10 cellular contexts compared by ENCODE assay signal in genomic region chr1:206816390-206817287, GRCh38. TPM values are rescaled to one million over a fixed set of nuclear protein-coding genes. Genes with fewer than 3 reads are reported as not detected.
A peak's percentile ranks its signal among the peaks of the same experiment; 100 is the strongest.
DNase-seq lines count a peak whose midpoint lies in the region; ATAC-seq, FAIRE-seq and TF ChIP-seq lines count a peak whose summit lies in the region.
"Had no signal": no experiment of that assay in that cellular context is flagged by ENCODE, and none has a peak within 500 bp of the region (broad histone marks: within the 10 kb centered on the region; RNA-seq: fewer than 3 reads in every experiment).

No MANE protein-coding gene starts in this region.

- peak overlapping the region; percentile 81 for H2AFZ ChIP-seq in Loucy (ENCODE audit: low read length)

- no peaks in the 10 kb centered on the region for H3K36me3 Mint-ChIP-seq in progenitor cell of endocrine pancreas (ENCODE audit: insufficient read depth)

- peaks cover 6% of the 10 kb centered on the region for H3K9me3 Mint-ChIP-seq in progenitor cell of endocrine pancreas (ENCODE audit: low read depth)

- H3K9me3 ChIP-seq in Loucy (ENCODE audit: insufficient read depth, low read depth, low read length) (peaks cover 9% of the 10 kb centered on the region; the same call in 1 of the 2 replicates), breast epithelium (peaks cover 0 to 4% of the 10 kb centered on the region in 2 donors)

- no peaks in the 10 kb centered on the region for H3K9me2 ChIP-seq in Loucy (replicated peaks; ENCODE audit: low read depth, low read length)

- H3K4me3 ChIP-seq in Loucy (ENCODE audit: low read length, poor library complexity, severe bottlenecking) (peak overlapping the region; percentile 53), fibroblast of pulmonary artery (replicated peaks; ENCODE audit: low read depth, low read length) (no peak overlapping the region), breast epithelium (no peak overlapping the region)

- H3K27me3 ChIP-seq in Loucy (ENCODE audit: insufficient read depth, low read length, poor library complexity, severe bottlenecking) = no peaks in the 10 kb centered on the region
- H3K27me3 ChIP-seq in breast epithelium = no peaks in the 10 kb centered on the region

- no peaks in the 10 kb centered on the region for H3K4me1 Mint-ChIP-seq in progenitor cell of endocrine pancreas (ENCODE audit: low read depth)

- peaks cover 37% of the 10 kb centered on the region for H3K4me1 ChIP-seq in Loucy (ENCODE audit: insufficient read depth, low read length, poor library complexity, severe bottlenecking)
- H3K4me1 ChIP-seq in breast epithelium = no peaks in the 10 kb centered on the region

- H3K27ac Mint-ChIP-seq in progenitor cell of endocrine pancreas = no peak overlapping the region

- peak overlapping the region; percentile 72 for H3K4me2 ChIP-seq in Loucy (ENCODE audit: low read depth, low read length, poor library complexity, severe bottlenecking)

- H3K36me3 ChIP-seq in Loucy (ENCODE audit: insufficient read depth, low read length) (no peaks in the 10 kb centered on the region), breast epithelium (no peaks in the 10 kb centered on the region)

- FAIRE-seq in GM12891 (lab: Jason Lieb, UNC) = peak; percentile 80

- peak overlapping the region; percentile 58 for H3K9ac ChIP-seq in Loucy (ENCODE audit: low read depth, low read length, poor library complexity, severe bottlenecking)

- no peaks in the 10 kb centered on the region for H3K79me2 ChIP-seq in Loucy (ENCODE audit: insufficient read depth, low read length)

- H3K4me3 Mint-ChIP-seq in progenitor cell of endocrine pancreas (ENCODE audit: low read depth) = no peak overlapping the region

- peak; percentile 85 for ATAC-seq in GM21447 (IDR thresholded peaks at IDR 0.05; ENCODE audit: unreplicated experiment)

- peaks cover 11% of the 10 kb centered on the region; the same call in 1 of the 2 replicates for H3F3A ChIP-seq in Loucy (ENCODE audit: low read depth)

- no peak overlapping the region for H3K27ac ChIP-seq in breast epithelium

- H4K20me1 ChIP-seq in Loucy (ENCODE audit: insufficient read depth, low read length, poor library complexity, severe bottlenecking) = no peaks in the 10 kb centered on the region

- H3K27me3 Mint-ChIP-seq in progenitor cell of endocrine pancreas = no peaks in the 10 kb centered on the region

- TF ChIP-seq POLR2A in GM12891 (IDR thresholded peaks at IDR 0.05; ENCODE audit: low read depth, low read length) (no peak), breast epithelium (IDR thresholded peaks at IDR 0.05) (no peak)

- DNase-seq in GM12891 (ENCODE audit: insufficient read length, low spot score) (no peak), fibroblast of pulmonary artery (ENCODE audit: low read depth) (peak; percentile 90), progenitor cell of endocrine pancreas (ENCODE audit: low spot score, unreplicated experiment) (no peak), breast epithelium (ENCODE audit: low spot score in 2 of 2) (no peak), GDM1 (lab: John Stamatoyannopoulos, UW) (no peak), DMS53 treated with DMSO at 0.1 percent for 48 hours (lab: John Stamatoyannopoulos, UW; ENCODE audit: unreplicated experiment) (no peak)
- DNase-seq: activated gamma-delta T cell treated with Interleukin-2 at 50 U/mL for 16 hours, NCI-H510A treated with DMSO at 0.1 percent for 48 hours had no signal

- no peak for TF ChIP-seq CTCF in Loucy (conservative IDR thresholded peaks at IDR 0.05; ENCODE audit: low read length)
- no peak for TF ChIP-seq CTCF in fibroblast of pulmonary artery (IDR thresholded peaks at IDR 0.05; ENCODE audit: low read length, missing control alignments)
- no peak for TF ChIP-seq CTCF in progenitor cell of endocrine pancreas (IDR thresholded peaks at IDR 0.05; ENCODE audit: unreplicated experiment)
- no peak for TF ChIP-seq CTCF in breast epithelium (IDR thresholded peaks at IDR 0.05)

- intact Hi-C loops in breast epithelium (cut with DNase I; ENCODE audit: low total_unique reads) = loop anchor here (2.0 kb wide), 1 partner anchor 102 kb away; no protein-coding TSS in a partner anchor

TF ChIP-seq in GM12891, 5 proteins besides CTCF, POLR2A, EP300 and RAD21:
- TF ChIP-seq POU2F2 (IDR thresholded peaks at IDR 0.05; ENCODE audit: low read depth, low read length) (no peak), TAF1 (IDR thresholded peaks at IDR 0.05; ENCODE audit: low read depth, low read length) (no peak), SPI1 (IDR thresholded peaks at IDR 0.05; ENCODE audit: low read depth, low read length) (no peak), POLR2AphosphoS5 (IDR thresholded peaks at IDR 0.05; ENCODE audit: low read depth, low read length) (no peak), PAX5 (IDR thresholded peaks at IDR 0.05; ENCODE audit: insufficient read depth, low read length, severe bottlenecking) (no peak)

RNA-seq across cellular contexts. Expression of gene IL10, which starts 44.3 kb away (rescaled TPM):
- 3.3 TPM for polyA plus RNA-seq in GM12891 (2012; ENCODE audit: low read depth, missing spikeins)
- total RNA-seq in progenitor cell of endocrine pancreas = not detected in 2 replicates
- 1 to 10 TPM in 2 of 3 donors, under 1 TPM in 1; 0.98 to 5.3 (median 4.3) TPM for total RNA-seq in breast epithelium

RNA-seq across cellular contexts. Expression of gene IL19, which starts 46.1 kb away (rescaled TPM):
- 0.18 TPM for polyA plus RNA-seq in GM12891 (2012; ENCODE audit: low read depth, missing spikeins)
- total RNA-seq in progenitor cell of endocrine pancreas (not detected in 2 replicates), breast epithelium (not detected)

RNA-seq across cellular contexts. Expression of gene IL20, which starts 48.8 kb away (rescaled TPM):
- polyA plus RNA-seq in GM12891 (2012; ENCODE audit: low read depth, missing spikeins) = not detected
- not detected in 2 replicates for total RNA-seq in progenitor cell of endocrine pancreas
- total RNA-seq in breast epithelium = 1 to 10 TPM in 1 of 3 donors, not detected in 2; 1.5 TPM
